8 cellular contexts compared by ENCODE assay signal in genomic region chr11:77473801-77474508, GRCh38. TPM values are rescaled to one million over a fixed set of nuclear protein-coding genes. Genes with fewer than 3 reads are reported as not detected.
A peak's percentile ranks its signal among the peaks of the same experiment; 100 is the strongest.
DNase-seq lines count a peak whose midpoint lies in the region; ATAC-seq and TF ChIP-seq lines count a peak whose summit lies in the region.

Gene PAK1, minus strand, starts transcription at chr11:77474094. Its CDS starts 81,574 bp downstream, at chr11:77392520.

- intact Hi-C loops in left ventricle myocardium superior (cut with micrococcal nuclease), result no loop called here
- intact Hi-C loops in prostate gland (cut with DNase I), result no loop called here
- intact Hi-C loops in upper lobe of right lung (cut with DNase I), result no loop called here

- H3K4me1 ChIP-seq in prostate gland (replicated peaks) (peaks cover 8% of the 10 kb centered on the region), upper lobe of right lung (peaks cover 3% of the 10 kb centered on the region)

- under 1% methylated on average over 54 of the region's 65 CpGs for whole genome bisulfite sequencing in prostate gland

- peak; percentile 33 for TF ChIP-seq POLR2A in prostate gland (IDR thresholded peaks at IDR 0.05)

- H3K4me3 ChIP-seq in GM12865 (ENCODE audit: low read depth, low read length) (peak within 1 kb of the TSS; percentile 94), prostate gland (peak within 1 kb of the TSS; percentile 44 to 87), upper lobe of right lung (peak within 1 kb of the TSS; percentile 65)

- ATAC-seq in HG02623 (IDR thresholded peaks at IDR 0.05; ENCODE audit: unreplicated experiment), result peak; percentile 50
- ATAC-seq in left ventricle myocardium superior, result peak; percentile 90
- ATAC-seq in upper lobe of right lung, result peak; percentile 91

- TF ChIP-seq CTCF in GM12865 (IDR thresholded peaks at IDR 0.05; ENCODE audit: insufficient read depth, low read depth, low read length, missing control alignments) (peak; percentile 41), prostate gland (IDR thresholded peaks at IDR 0.05) (peak in 1 of 4 experiments; percentile 5), upper lobe of right lung (IDR thresholded peaks at IDR 0.05) (no peak)

- H3K27me3 ChIP-seq in prostate gland (replicated peaks; ENCODE audit: insufficient read depth), result no peaks in the 10 kb centered on the region
- no peaks in the 10 kb centered on the region for H3K27me3 ChIP-seq in upper lobe of right lung

- H3K36me3 ChIP-seq in prostate gland (no peaks in the 10 kb centered on the region), upper lobe of right lung (no peaks in the 10 kb centered on the region)

- DNase-seq in GM12865 (ENCODE audit: low read depth) (peak; percentile 94), NCI-H128 (lab: John Stamatoyannopoulos, UW; ENCODE audit: unreplicated experiment) (peak; percentile 89), T-helper 1 cell (peak; percentile 77 to 92 (median 86)), amniotic stem cell (lab: John Stamatoyannopoulos, UW) (peak; percentile 67), left ventricle myocardium superior (peak; percentile 87), prostate gland (ENCODE audit: low spot score) (peak; percentile 80), upper lobe of right lung (peak; percentile 95)

- H3K9me3 ChIP-seq in prostate gland (no peaks in the 10 kb centered on the region), upper lobe of right lung (no peaks in the 10 kb centered on the region)

- H3K27ac ChIP-seq in prostate gland, result peak within 1 kb of the TSS; percentile 81 to 85
- H3K27ac ChIP-seq in upper lobe of right lung, result peak within 1 kb of the TSS; percentile 78

RNA-seq across cellular contexts. Expression of gene PAK1, which starts in this region (rescaled TPM):
- total RNA-seq in left ventricle myocardium superior (7.6 TPM), prostate gland (10 to 100 TPM; 39.6 to 61.7 TPM), upper lobe of right lung (28.2 TPM)

Comparison
In these comparisons a context has a peak if more than half of its experiments do, and no peak if none do; other contexts are left out.
1. Peak in every context shown above with its lines: DNase-seq, ATAC-seq, H3K4me3 ChIP-seq and H3K27ac ChIP-seq.